ENCODE assay signal across 23 cellular contexts in genomic region chr14:31197671-31198070, GRCh38. TPM values are rescaled to one million over a fixed set of nuclear protein-coding genes. Genes with fewer than 3 reads are reported as not detected.
A peak's percentile ranks its signal among the peaks of the same experiment; 100 is the strongest.
DNase-seq lines count a peak whose midpoint lies in the region; ATAC-seq and TF ChIP-seq lines count a peak whose summit lies in the region.
"Had no signal": no experiment of that assay in that cellular context is flagged by ENCODE, and none has a peak within 500 bp of the region (broad histone marks: within the 10 kb centered on the region; RNA-seq: fewer than 3 reads in every experiment).

No MANE protein-coding gene starts in this region.

- H3K27me3 Mint-ChIP-seq in CD14-positive monocyte (ENCODE audit: low read depth in 3 of 3): no peaks in the 10 kb centered on the region
- no peaks in the 10 kb centered on the region for H3K27me3 Mint-ChIP-seq in CD8-positive, alpha-beta memory T cell
- no peaks in the 10 kb centered on the region for H3K27me3 Mint-ChIP-seq in activated CD8-positive, alpha-beta T cell treated with anti-CD3 and anti-CD28 coated beads for 36 hours
- no peaks in the 10 kb centered on the region for H3K27me3 Mint-ChIP-seq in effector memory CD8-positive, alpha-beta T cell
- H3K27me3 Mint-ChIP-seq: CD4-positive, CD25-positive, alpha-beta regulatory T cell had no signal

- no peak overlapping the region for H3K4me3 Mint-ChIP-seq in CD14-positive monocyte
- H3K4me3 Mint-ChIP-seq in CD8-positive, alpha-beta memory T cell: no peak overlapping the region
- no peak overlapping the region for H3K4me3 Mint-ChIP-seq in activated CD8-positive, alpha-beta T cell treated with anti-CD3 and anti-CD28 coated beads for 36 hours
- no peak overlapping the region for H3K4me3 Mint-ChIP-seq in effector memory CD8-positive, alpha-beta T cell

- peaks cover 3% of the 10 kb centered on the region for H3K36me3 ChIP-seq in CD8-positive, alpha-beta memory T cell (ENCODE audit: insufficient read depth, low read length)
- H3K36me3 ChIP-seq: colonic mucosa had no signal

- DNase-seq in CD14-positive monocyte (ENCODE audit: low spot score): no peak
- DNase-seq in CD8-positive, alpha-beta memory T cell: no peak
- DNase-seq in activated CD8-positive, alpha-beta T cell treated with anti-CD3 and anti-CD28 coated beads for 36 hours: no peak
- no peak for DNase-seq in effector memory CD8-positive, alpha-beta T cell
- DNase-seq: activated CD4-positive, alpha-beta T cell treated with anti-CD3 and anti-CD28 coated beads for 48 hours; activated effector memory CD4-positive, alpha-beta T cell treated with Interleukin-2 at 50 U/mL for 16 hours; brain microvascular endothelial cell; CD4-positive, CD25-positive, alpha-beta regulatory T cell; colonic mucosa; foreskin melanocyte; GM23248; KBM-7; MG63; midbrain; NCI-H1417; NCI-H510A treated with DMSO at 0.1 percent for 48 hours; SHP77 treated with DMSO at 0.1 percent for 48 hours; trophoblast cell had no signal

- ATAC-seq in activated CD8-positive, alpha-beta T cell treated with anti-CD3 and anti-CD28 coated beads for 36 hours: no peak
- no peak for ATAC-seq in effector memory CD8-positive, alpha-beta T cell (replicated peaks)
- ATAC-seq in GM21786 (IDR thresholded peaks at IDR 0.05; ENCODE audit: unreplicated experiment): no peak
- ATAC-seq in HG03565 (IDR thresholded peaks at IDR 0.05; ENCODE audit: unreplicated experiment): no peak
- no peak for ATAC-seq in GM21528 (IDR thresholded peaks at IDR 0.05; ENCODE audit: low FRiP score, unreplicated experiment)
- ATAC-seq: sciatic nerve had no signal

- POLR2A ChIA-PET in CD8-positive, alpha-beta memory T cell (lab: Charles Lee): no interaction called here
- POLR2A ChIA-PET in activated CD8-positive, alpha-beta T cell treated with anti-CD3 and anti-CD28 coated beads for 36 hours (lab: Charles Lee): interaction anchor here (6.0 kb wide), 1 partner anchor 10 kb away, joined by 36 read pairs; the partner anchor contains the start of gene HECTD1

- no peak overlapping the region for H3K4me3 ChIP-seq in CD8-positive, alpha-beta memory T cell (ENCODE audit: low read length)
- H3K4me3 ChIP-seq: colonic mucosa, esophagus muscularis mucosa, GM23248, MG63 had no signal

- no peak overlapping the region for H3K27ac ChIP-seq in CD8-positive, alpha-beta memory T cell (ENCODE audit: low read depth, low read length)
- H3K27ac ChIP-seq: brain microvascular endothelial cell, colonic mucosa, esophagus muscularis mucosa, GM23248 had no signal

- no peaks in the 10 kb centered on the region for H3K9me3 ChIP-seq in CD8-positive, alpha-beta memory T cell (ENCODE audit: low read length)
- H3K9me3 ChIP-seq: colonic mucosa, esophagus muscularis mucosa, MG63 had no signal

- H3K4me1 Mint-ChIP-seq in CD14-positive monocyte: peaks cover 36% of the 10 kb centered on the region
- H3K4me1 Mint-ChIP-seq in CD8-positive, alpha-beta memory T cell: peaks cover 43 to 78% (median 68%) of the 10 kb centered on the region in 3 donors
- peaks cover 52% of the 10 kb centered on the region for H3K4me1 Mint-ChIP-seq in activated CD8-positive, alpha-beta T cell treated with anti-CD3 and anti-CD28 coated beads for 36 hours (ENCODE audit: low read depth)
- peaks cover 15 to 35% of the 10 kb centered on the region in 2 donors for H3K4me1 Mint-ChIP-seq in effector memory CD8-positive, alpha-beta T cell (ENCODE audit: low read depth in 2 of 2)

- H3K36me3 Mint-ChIP-seq in CD14-positive monocyte: peaks cover 29 to 59% of the 10 kb centered on the region in 2 donors
- peaks cover 0 to 67% (median 23%) of the 10 kb centered on the region in 3 donors for H3K36me3 Mint-ChIP-seq in CD8-positive, alpha-beta memory T cell
- peaks cover 25% of the 10 kb centered on the region for H3K36me3 Mint-ChIP-seq in activated CD8-positive, alpha-beta T cell treated with anti-CD3 and anti-CD28 coated beads for 36 hours (ENCODE audit: low read depth)
- peaks cover 58% of the 10 kb centered on the region for H3K36me3 Mint-ChIP-seq in effector memory CD8-positive, alpha-beta T cell (ENCODE audit: insufficient read depth)

- peak overlapping the region in 5 of 7 donors; percentile 3 to 82 (median 73) for H3K27ac Mint-ChIP-seq in CD14-positive monocyte
- peak overlapping the region in 5 of 8 donors; percentile 0 to 77 (median 24) for H3K27ac Mint-ChIP-seq in CD8-positive, alpha-beta memory T cell
- peak overlapping the region; percentile 13 for H3K27ac Mint-ChIP-seq in activated CD8-positive, alpha-beta T cell treated with anti-CD3 and anti-CD28 coated beads for 36 hours
- peak overlapping the region; percentile 36 to 59 for H3K27ac Mint-ChIP-seq in effector memory CD8-positive, alpha-beta T cell

- no peak for TF ChIP-seq CTCF in CD14-positive monocyte (IDR thresholded peaks at IDR 0.05)
- no peak for TF ChIP-seq CTCF in activated CD8-positive, alpha-beta T cell treated with anti-CD3 and anti-CD28 coated beads for 36 hours (IDR thresholded peaks at IDR 0.05)

- H3K27me3 ChIP-seq in CD8-positive, alpha-beta memory T cell (ENCODE audit: insufficient read depth, low read length, poor library complexity, severe bottlenecking): no peaks in the 10 kb centered on the region
- H3K27me3 ChIP-seq: brain microvascular endothelial cell, colonic mucosa, esophagus muscularis mucosa, MG63 had no signal

- H3K9me3 Mint-ChIP-seq in CD14-positive monocyte: no peaks in the 10 kb centered on the region
- H3K9me3 Mint-ChIP-seq in CD8-positive, alpha-beta memory T cell: no peaks in the 10 kb centered on the region
- no peaks in the 10 kb centered on the region for H3K9me3 Mint-ChIP-seq in activated CD8-positive, alpha-beta T cell treated with anti-CD3 and anti-CD28 coated beads for 36 hours
- H3K9me3 Mint-ChIP-seq in effector memory CD8-positive, alpha-beta T cell: no peaks in the 10 kb centered on the region

- intact Hi-C loops in CD14-positive monocyte (cut with micrococcal nuclease): loop anchor here in 1 of 2 donors (10.0 kb wide), 1 partner anchor 87 kb away; no protein-coding TSS in a partner anchor
- intact Hi-C loops in activated CD8-positive, alpha-beta T cell treated with anti-CD3 and anti-CD28 coated beads for 36 hours (cut with micrococcal nuclease): no loop called here

- CTCF ChIA-PET in CD8-positive, alpha-beta memory T cell (lab: Charles Lee): interaction anchor here (2.8 kb wide), 1 partner anchor 10 kb away, joined by 8 read pairs; the partner anchor contains the start of gene HECTD1
- CTCF ChIA-PET in activated CD8-positive, alpha-beta T cell treated with anti-CD3 and anti-CD28 coated beads for 36 hours (lab: Charles Lee): interaction anchor here (1.8 kb wide), 1 partner anchor 10 kb away, joined by 6 read pairs; the partner anchor contains the start of gene HECTD1

- H3K4me1 ChIP-seq in CD8-positive, alpha-beta memory T cell (ENCODE audit: insufficient read depth, low read length): peaks cover 27% of the 10 kb centered on the region
- H3K4me1 ChIP-seq: colonic mucosa had no signal

RNA-seq across cellular contexts. Expression of gene HECTD1, which starts 9.9 kb away (rescaled TPM):
- 10 to 100 TPM; 12.7 to 21.5 TPM for polyA plus RNA-seq in CD14-positive monocyte
- total RNA-seq in CD8-positive, alpha-beta memory T cell: 100 to 1,000 TPM; 101 to 112 TPM
- 33.6 TPM for polyA plus RNA-seq in CD8-positive, alpha-beta memory T cell
- 10 to 100 TPM; 78.9 to 82.2 TPM for total RNA-seq in activated CD8-positive, alpha-beta T cell treated with anti-CD3 and anti-CD28 coated beads for 36 hours

Comparison
In these comparisons a context has a peak if more than half of its experiments do, and no peak if none do; other contexts are left out.
1. H3K27ac Mint-ChIP-seq: peak in every context shown above with its lines; median percentile 73 in CD14-positive monocyte; 48 in effector memory CD8-positive, alpha-beta T cell; 24 in CD8-positive, alpha-beta memory T cell; 13 in activated CD8-positive, alpha-beta T cell treated with anti-CD3 and anti-CD28 coated beads for 36 hours.